In genomic region chr7:17633099-17633498, GRCh38 we compare ENCODE assay signal across 12 cellular contexts.
DNase-seq lines count a peak whose midpoint lies in the region; ATAC-seq lines count a peak whose summit lies in the region.
"Had no signal": no experiment of that assay in that cellular context is flagged by ENCODE, and none has a peak within 500 bp of the region (broad histone marks: within the 10 kb centered on the region; RNA-seq: fewer than 3 reads in every experiment).

No MANE protein-coding gene starts in this region.

- DNase-seq in GM03348 (ENCODE audit: low spot score) (peak; percentile 22), NCI-H69 (lab: John Stamatoyannopoulos, UW) (peak; percentile 51), fibroblast of gingiva (ENCODE audit: low read depth) (peak; percentile 65), renal cortical epithelial cell (ENCODE audit: low read depth) (peak; percentile 91), SKM-1 treated with dmso at 0.1 percent for 144 hours (lab: John Stamatoyannopoulos, UW; ENCODE audit: unreplicated experiment) (no peak), NCI-H146 (lab: John Stamatoyannopoulos, UW) (no peak)
- no peak for DNase-seq in activated naive CD4-positive, alpha-beta T cell treated with Interleukin-2 at 50 U/mL for 16 hours
- DNase-seq: activated CD8-positive, alpha-beta memory T cell treated with anti-CD3 and anti-CD28 coated beads, Interleukin-2, amount 10 ng/mL, durations not matched to agents 7 days and 5 days; Karpas-422; midbrain; stimulated activated CD4-positive, alpha-beta T cell treated with anti-CD3 and anti-CD28 coated beads, Interleukin-4, amount 100 ng/mL, for 4 hours had no signal

- ATAC-seq in GM21737 (IDR thresholded peaks at IDR 0.05; ENCODE audit: unreplicated experiment), result no peak
- ATAC-seq: activated CD8-positive, alpha-beta memory T cell treated with anti-CD3 and anti-CD28 coated beads, Interleukin-2, amount 10 ng/mL, durations not matched to agents 7 days and 5 days had no signal

Comparison
In these comparisons a context has a peak if more than half of its experiments do, and no peak if none do; other contexts are left out.
1. DNase-seq: peak in GM03348 (single experiment), NCI-H69 (single experiment), fibroblast of gingiva (single experiment) and renal cortical epithelial cell (single experiment); none in activated naive CD4-positive, alpha-beta T cell treated with Interleukin-2 at 50 U/mL for 16 hours (single experiment), SKM-1 treated with dmso at 0.1 percent for 144 hours (single experiment) and NCI-H146 (single experiment).